In the genomic region with DNA sequence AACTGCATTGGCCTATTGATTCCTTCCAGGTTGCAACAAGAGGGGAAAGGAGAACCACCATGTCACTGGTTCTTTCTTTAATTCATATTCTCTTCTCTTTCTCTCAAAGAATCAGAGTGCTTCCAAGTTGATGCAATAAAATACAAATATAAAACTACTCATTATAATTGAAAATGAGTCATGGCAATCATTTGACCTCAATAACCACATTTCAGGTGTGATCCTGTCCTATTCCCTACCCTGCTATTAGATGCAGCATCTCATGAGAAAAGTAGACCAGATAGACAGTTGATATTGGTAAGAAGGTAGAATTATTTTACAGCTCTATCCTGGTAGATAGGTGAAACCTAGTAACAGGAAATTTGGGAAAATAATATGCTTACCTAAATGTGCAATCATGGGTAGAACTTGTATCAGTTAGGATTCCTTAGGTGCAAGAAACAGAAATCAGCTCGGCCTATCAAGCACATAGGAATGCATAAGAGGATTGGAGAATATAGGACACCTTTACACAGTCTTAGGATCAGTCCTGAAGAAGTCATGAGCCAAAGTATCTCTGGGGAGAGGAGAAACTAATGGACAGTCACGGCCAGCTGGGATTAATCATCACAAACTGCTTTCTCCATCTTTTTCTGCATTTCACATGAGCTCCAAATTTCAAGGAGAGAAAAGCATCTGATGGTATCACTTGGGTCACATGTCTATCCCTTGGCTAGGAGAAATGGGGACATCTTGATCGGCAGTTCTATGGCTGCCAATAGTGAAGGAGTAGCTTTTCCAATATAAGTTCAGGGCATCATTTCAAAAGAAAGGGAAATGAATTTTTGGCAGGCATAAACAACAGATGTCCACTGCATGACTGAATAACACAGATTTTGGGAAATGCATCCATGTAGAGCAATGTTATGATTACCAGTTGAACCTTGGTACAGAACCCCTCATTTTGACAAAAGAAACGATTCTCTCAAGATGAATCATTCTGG, we compare ENCODE assay signal across 17 cellular contexts.
DNase-seq lines count a peak whose midpoint lies in the region; ATAC-seq lines count a peak whose summit lies in the region.
"Had no signal": no experiment of that assay in that cellular context is flagged by ENCODE, and none has a peak within 500 bp of the region (broad histone marks: within the 10 kb centered on the region; RNA-seq: fewer than 3 reads in every experiment).

No MANE protein-coding gene starts in this region.

- DNase-seq in AG08395 (ENCODE audit: low spot score) (peak; percentile 3), Ammon's horn (ENCODE audit: low spot score) (peak; percentile 9), SW480 (ENCODE audit: low spot score) (peak; percentile 13), fibroblast of peridontal ligament (ENCODE audit: extremely low read depth) (peak; percentile 60), DMS79 treated with DMSO at 0.1 percent for 48 hours (lab: John Stamatoyannopoulos, UW) (no peak)
- DNase-seq: BE2C; CD4-positive, alpha-beta T cell; DMS79; HFFc6; NCI-H1092; NCI-H146; NCI-H2081; NCI-H510A had no signal

- ATAC-seq in GM21528 (IDR thresholded peaks at IDR 0.05; ENCODE audit: low FRiP score, unreplicated experiment), result no peak
- no peak for ATAC-seq in HG02981 (IDR thresholded peaks at IDR 0.05; ENCODE audit: unreplicated experiment)
- ATAC-seq: GM12878, Panc1 had no signal
